Comparison of ENCODE assay signal across 1 cellular context in genomic region chr16:69720822-69721430, GRCh38.
TF ChIP-seq lines count a peak whose summit lies in the region.

No MANE protein-coding gene starts in this region.

TF ChIP-seq in K562, 482 proteins besides CTCF, POLR2A, EP300 and RAD21:
- TF ChIP-seq CREB3 (tag; conservative IDR thresholded peaks at IDR 0.05; ENCODE audit: low read depth) (no peak), ZNF76 (CRISPR knock-in tag; IDR thresholded peaks at IDR 0.05; ENCODE audit: borderline replicate concordance) (no peak), THRAP3 (IDR thresholded peaks at IDR 0.05; ENCODE audit: borderline replicate concordance) (no peak)
- TF ChIP-seq, protein P1, sequence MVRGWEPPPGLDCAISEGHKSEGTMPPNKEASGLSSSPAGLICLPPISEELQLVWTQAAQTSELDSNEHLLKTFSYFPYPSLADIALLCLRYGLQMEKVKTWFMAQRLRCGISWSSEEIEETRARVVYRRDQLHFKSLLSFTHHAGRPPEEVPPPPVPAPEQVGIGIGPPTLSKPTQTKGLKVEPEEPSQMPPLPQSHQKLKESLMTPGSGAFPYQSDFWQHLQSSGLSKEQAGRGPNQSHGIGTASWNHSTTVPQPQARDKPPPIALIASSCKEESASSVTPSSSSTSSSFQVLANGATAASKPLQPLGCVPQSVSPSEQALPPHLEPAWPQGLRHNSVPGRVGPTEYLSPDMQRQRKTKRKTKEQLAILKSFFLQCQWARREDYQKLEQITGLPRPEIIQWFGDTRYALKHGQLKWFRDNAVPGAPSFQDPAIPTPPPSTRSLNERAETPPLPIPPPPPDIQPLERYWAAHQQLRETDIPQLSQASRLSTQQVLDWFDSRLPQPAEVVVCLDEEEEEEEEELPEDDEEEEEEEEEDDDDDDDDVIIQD (CRISPR knock-in tag; IDR thresholded peaks at IDR 0.05): no peak
- TF ChIP-seq, protein P2, sequence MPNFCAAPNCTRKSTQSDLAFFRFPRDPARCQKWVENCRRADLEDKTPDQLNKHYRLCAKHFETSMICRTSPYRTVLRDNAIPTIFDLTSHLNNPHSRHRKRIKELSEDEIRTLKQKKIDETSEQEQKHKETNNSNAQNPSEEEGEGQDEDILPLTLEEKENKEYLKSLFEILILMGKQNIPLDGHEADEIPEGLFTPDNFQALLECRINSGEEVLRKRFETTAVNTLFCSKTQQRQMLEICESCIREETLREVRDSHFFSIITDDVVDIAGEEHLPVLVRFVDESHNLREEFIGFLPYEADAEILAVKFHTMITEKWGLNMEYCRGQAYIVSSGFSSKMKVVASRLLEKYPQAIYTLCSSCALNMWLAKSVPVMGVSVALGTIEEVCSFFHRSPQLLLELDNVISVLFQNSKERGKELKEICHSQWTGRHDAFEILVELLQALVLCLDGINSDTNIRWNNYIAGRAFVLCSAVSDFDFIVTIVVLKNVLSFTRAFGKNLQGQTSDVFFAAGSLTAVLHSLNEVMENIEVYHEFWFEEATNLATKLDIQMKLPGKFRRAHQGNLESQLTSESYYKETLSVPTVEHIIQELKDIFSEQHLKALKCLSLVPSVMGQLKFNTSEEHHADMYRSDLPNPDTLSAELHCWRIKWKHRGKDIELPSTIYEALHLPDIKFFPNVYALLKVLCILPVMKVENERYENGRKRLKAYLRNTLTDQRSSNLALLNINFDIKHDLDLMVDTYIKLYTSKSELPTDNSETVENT (CRISPR knock-in tag; IDR thresholded peaks at IDR 0.05): no peak
